Comparison of ENCODE assay signal across 7 cellular contexts in genomic region chr10:29379797-29380509, GRCh38.
DNase-seq lines count a peak whose midpoint lies in the region; ATAC-seq, FAIRE-seq and TF ChIP-seq lines count a peak whose summit lies in the region.
"Not testable (repeated sequence)": the region's sequence is repeated elsewhere in the genome, so short reads cannot be mapped to it uniquely, and the experiment has no call there.

No MANE protein-coding gene starts in this region.

- not testable (repeated sequence) for H3K56ac ChIP-seq in H1 (replicated peaks; ENCODE audit: insufficient read length, low read depth, low read length)

- not testable (repeated sequence) for H3K9me3 ChIP-seq in Loucy (ENCODE audit: insufficient read depth, low read depth, low read length); H1 (ENCODE audit: insufficient read depth in 2 of 2, low read depth in 1 of 2, low read length in 1 of 2)

- CTCF ChIA-PET in activated CD4-positive, alpha-beta T cell treated with anti-CD3 and anti-CD28 coated beads for 36 hours (lab: Charles Lee): interaction anchor here (2.4 to 3.1 kb wide), 2 partner anchors 10 to 69 kb away, joined by 8 to 10 read pairs; no protein-coding TSS in a partner anchor
- CTCF ChIA-PET in H1 (lab: Charles Lee; ENCODE audit: partially characterized antibody): interaction anchor here (2.1 to 6.3 kb wide), 3 partner anchors 8 to 14 kb away, joined by 12 to 52 read pairs (median 24); no protein-coding TSS in a partner anchor

- H4K5ac ChIP-seq in H1 (ENCODE audit: insufficient read length, low read depth, low read length): not testable (repeated sequence)

- H3K36me3 ChIP-seq in Loucy (ENCODE audit: insufficient read depth, low read length); H1 (ENCODE audit: control insufficient read depth in 2 of 4, insufficient read depth in 4 of 4, low read length in 3 of 4): not testable (repeated sequence)

- not testable (repeated sequence) for H3K27me3 Mint-ChIP-seq in activated CD4-positive, alpha-beta T cell treated with anti-CD3 and anti-CD28 coated beads for 36 hours; activated naive CD8-positive, alpha-beta T cell
- peaks cover 0 to 11% (median 2%) of the 10 kb centered on the region in 5 donors for H3K27me3 Mint-ChIP-seq in naive thymus-derived CD8-positive, alpha-beta T cell

- H3K23me2 ChIP-seq in H1 (ENCODE audit: low read depth, low read length): not testable (repeated sequence)

- H4K8ac ChIP-seq in H1 (ENCODE audit: extremely low read depth, insufficient read depth, low read length): not testable (repeated sequence)

- H4K20me1 ChIP-seq in Loucy (ENCODE audit: insufficient read depth, low read length, poor library complexity, severe bottlenecking); H1 (replicated peaks in 1 of 2; ENCODE audit: control insufficient read depth in 1 of 2, insufficient read depth in 2 of 2, low read length in 2 of 2): not testable (repeated sequence)

- intact Hi-C loops in activated CD4-positive, alpha-beta T cell treated with anti-CD3 and anti-CD28 coated beads for 36 hours (cut with DNase I, micrococcal nuclease): not testable (repeated sequence)

- not testable (repeated sequence) for H3K23ac ChIP-seq in H1 (ENCODE audit: insufficient read length)

- H3K79me2 ChIP-seq in Loucy (ENCODE audit: insufficient read depth, low read length); H1 (ENCODE audit: control insufficient read depth in 1 of 2, insufficient read depth in 2 of 2, low read length in 2 of 2): not testable (repeated sequence)

- H2AFZ ChIP-seq in Loucy (ENCODE audit: low read length) (peak overlapping the region; percentile 50; the same call in 1 of the 2 replicates), H1 (ENCODE audit: low read length) (peak overlapping the region; percentile 53; the same call in 1 of the 2 replicates)

- H3K4me1 ChIP-seq in Loucy (ENCODE audit: insufficient read depth, low read length, poor library complexity, severe bottlenecking); H1 (replicated peaks in 1 of 4; ENCODE audit: control insufficient read depth in 3 of 4, insufficient read depth in 4 of 4, low read length in 3 of 4): not testable (repeated sequence)

- not testable (repeated sequence) for H2BK120ac ChIP-seq in H1 (replicated peaks; ENCODE audit: low read depth, low read length)

- TF ChIP-seq POLR2A in H1 (IDR thresholded peaks at IDR 0.05; ENCODE audit: control extremely low read depth in 1 of 2, low read depth in 2 of 2, low read length in 2 of 2): not testable (repeated sequence)

- not testable (repeated sequence) for H3K79me1 ChIP-seq in H1 (ENCODE audit: low read depth, low read length)

- H3K9me3 Mint-ChIP-seq in activated CD4-positive, alpha-beta T cell treated with anti-CD3 and anti-CD28 coated beads for 36 hours (ENCODE audit: low read depth); activated naive CD8-positive, alpha-beta T cell (ENCODE audit: low read depth); naive thymus-derived CD8-positive, alpha-beta T cell; stimulated activated effector memory CD8-positive, alpha-beta T cell treated with anti-CD3 and anti-CD28 coated beads, Interleukin-12 subunit alpha, Interleukin-12 subunit beta, amount 100 ng/mL, for 72 hours: not testable (repeated sequence)

- POLR2A ChIA-PET in activated CD4-positive, alpha-beta T cell treated with anti-CD3 and anti-CD28 coated beads for 36 hours (lab: Charles Lee); naive thymus-derived CD8-positive, alpha-beta T cell (lab: Charles Lee): not testable (repeated sequence)
- POLR2A ChIA-PET in H1 (lab: Charles Lee; ENCODE audit: partially characterized antibody): interaction anchor here (1.9 kb wide), 1 partner anchor 13 kb away, joined by 4 read pairs; no protein-coding TSS in a partner anchor

- H2BK5ac ChIP-seq in H1 (ENCODE audit: low read depth, low read length): not testable (repeated sequence)

- peak overlapping the region; percentile 56 for H3K4me2 ChIP-seq in Loucy (ENCODE audit: low read depth, low read length, poor library complexity, severe bottlenecking)
- H3K4me2 ChIP-seq in H1 (ENCODE audit: insufficient read depth in 1 of 2, low read depth in 2 of 2, low read length in 2 of 2): not testable (repeated sequence)

- H2BK20ac ChIP-seq in H1 (ENCODE audit: low read length): not testable (repeated sequence)

- H2AK5ac ChIP-seq in H1 (ENCODE audit: low read depth, low read length): not testable (repeated sequence)

- H4K91ac ChIP-seq in H1 (replicated peaks; ENCODE audit: insufficient read length, low read length): not testable (repeated sequence)

- TF ChIP-seq EP300 in H1 (IDR thresholded peaks at IDR 0.05; ENCODE audit: borderline replicate concordance in 1 of 2, low read depth in 2 of 2, low read length in 2 of 2): not testable (repeated sequence)

- not testable (repeated sequence) for H3K9me2 ChIP-seq in Loucy (replicated peaks; ENCODE audit: low read depth, low read length)

- H3K36me3 Mint-ChIP-seq in activated CD4-positive, alpha-beta T cell treated with anti-CD3 and anti-CD28 coated beads for 36 hours (ENCODE audit: low read depth); activated naive CD8-positive, alpha-beta T cell; naive thymus-derived CD8-positive, alpha-beta T cell; stimulated activated effector memory CD8-positive, alpha-beta T cell treated with anti-CD3 and anti-CD28 coated beads, Interleukin-12 subunit alpha, Interleukin-12 subunit beta, amount 100 ng/mL, for 72 hours: not testable (repeated sequence)

- H3K27me3 ChIP-seq in Loucy (ENCODE audit: insufficient read depth, low read length, poor library complexity, severe bottlenecking); H1 (replicated peaks in 1 of 4; ENCODE audit: control insufficient read depth in 3 of 4, extremely low read depth in 1 of 4, insufficient read depth in 3 of 4, low read length in 3 of 4): not testable (repeated sequence)

- TF ChIP-seq RAD21 in H1 (IDR thresholded peaks at IDR 0.05 in 1 of 2, conservative IDR thresholded peaks at IDR 0.05 in 1 of 2; ENCODE audit: low read depth in 2 of 2, low read length in 2 of 2): not testable (repeated sequence)

- not testable (repeated sequence) for H3F3A ChIP-seq in Loucy (ENCODE audit: low read depth)

- not testable (repeated sequence) for FAIRE-seq in H1 (lab: Jason Lieb, UNC)

- H3K4me3 ChIP-seq in Loucy (ENCODE audit: low read length, poor library complexity, severe bottlenecking): peak overlapping the region; percentile 12
- H3K4me3 ChIP-seq in H1 (ENCODE audit: extremely low read depth in 1 of 4, insufficient read depth in 2 of 4, low read depth in 3 of 4, low read length in 4 of 4): not testable (repeated sequence)

- not testable (repeated sequence) for H3K4me1 Mint-ChIP-seq in activated CD4-positive, alpha-beta T cell treated with anti-CD3 and anti-CD28 coated beads for 36 hours; stimulated activated effector memory CD8-positive, alpha-beta T cell treated with anti-CD3 and anti-CD28 coated beads, Interleukin-12 subunit alpha, Interleukin-12 subunit beta, amount 100 ng/mL, for 72 hours
- H3K4me1 Mint-ChIP-seq in activated naive CD8-positive, alpha-beta T cell (ENCODE audit: low read depth): peaks cover 10% of the 10 kb centered on the region
- peaks cover 7 to 13% (median 12%) of the 10 kb centered on the region in 4 donors for H3K4me1 Mint-ChIP-seq in naive thymus-derived CD8-positive, alpha-beta T cell

- not testable (repeated sequence) for H3K14ac ChIP-seq in H1 (ENCODE audit: insufficient read length)

- not testable (repeated sequence) for H3K4me3 Mint-ChIP-seq in activated CD4-positive, alpha-beta T cell treated with anti-CD3 and anti-CD28 coated beads for 36 hours; stimulated activated effector memory CD8-positive, alpha-beta T cell treated with anti-CD3 and anti-CD28 coated beads, Interleukin-12 subunit alpha, Interleukin-12 subunit beta, amount 100 ng/mL, for 72 hours
- peak overlapping the region; percentile 39 for H3K4me3 Mint-ChIP-seq in activated naive CD8-positive, alpha-beta T cell
- peak overlapping the region in 9 of 10 donors; percentile 5 to 80 (median 49) for H3K4me3 Mint-ChIP-seq in naive thymus-derived CD8-positive, alpha-beta T cell

- not testable (repeated sequence) for H2BK15ac ChIP-seq in H1 (ENCODE audit: low read length)

- H3K4ac ChIP-seq in H1 (replicated peaks; ENCODE audit: insufficient read length, low read depth, low read length): not testable (repeated sequence)

- peak; percentile 23 for DNase-seq in activated CD4-positive, alpha-beta T cell treated with anti-CD3 and anti-CD28 coated beads for 36 hours
- not testable (repeated sequence) for DNase-seq in H1 (ENCODE audit: low read depth in 1 of 2, low spot score in 2 of 2); naive thymus-derived CD8-positive, alpha-beta T cell; stimulated activated effector memory CD8-positive, alpha-beta T cell treated with anti-CD3 and anti-CD28 coated beads, Interleukin-12 subunit alpha, Interleukin-12 subunit beta, amount 100 ng/mL, for 72 hours (ENCODE audit: low spot score in 2 of 2)

- peak; percentile 50 for ATAC-seq in GM18873 (IDR thresholded peaks at IDR 0.05; ENCODE audit: low FRiP score, unreplicated experiment)
- ATAC-seq in activated CD4-positive, alpha-beta T cell treated with anti-CD3 and anti-CD28 coated beads for 36 hours; naive thymus-derived CD8-positive, alpha-beta T cell: not testable (repeated sequence)
- peak; percentile 43 for ATAC-seq in stimulated activated effector memory CD8-positive, alpha-beta T cell treated with anti-CD3 and anti-CD28 coated beads, Interleukin-12 subunit alpha, Interleukin-12 subunit beta, amount 100 ng/mL, for 72 hours

- H2BK12ac ChIP-seq in H1 (ENCODE audit: low read depth, low read length): not testable (repeated sequence)

- not testable (repeated sequence) for H3K27ac ChIP-seq in H1 (ENCODE audit: low read depth, low read length)

- not testable (repeated sequence) for H3K27ac Mint-ChIP-seq in activated CD4-positive, alpha-beta T cell treated with anti-CD3 and anti-CD28 coated beads for 36 hours; activated naive CD8-positive, alpha-beta T cell; stimulated activated effector memory CD8-positive, alpha-beta T cell treated with anti-CD3 and anti-CD28 coated beads, Interleukin-12 subunit alpha, Interleukin-12 subunit beta, amount 100 ng/mL, for 72 hours
- peak overlapping the region in 7 of 10 donors; percentile 6 to 73 (median 52) for H3K27ac Mint-ChIP-seq in naive thymus-derived CD8-positive, alpha-beta T cell

- H3K9ac ChIP-seq in Loucy (ENCODE audit: low read depth, low read length, poor library complexity, severe bottlenecking); H1 (replicated peaks in 1 of 4; ENCODE audit: extremely low read depth in 1 of 4, low read depth in 3 of 4, low read length in 3 of 4): not testable (repeated sequence)

- TF ChIP-seq CTCF in Loucy (conservative IDR thresholded peaks at IDR 0.05; ENCODE audit: low read length); H1 (IDR thresholded peaks at IDR 0.05; ENCODE audit: control extremely low read depth in 1 of 3, insufficient read depth in 1 of 3, low read depth in 1 of 3, low read length in 3 of 3): not testable (repeated sequence)

- not testable (repeated sequence) for H3K18ac ChIP-seq in H1 (ENCODE audit: extremely low read depth, low read length)

- 80% methylated on average over 11 of the region's 12 CpGs; no CpG with 5 or more reads in 1 of the 2 experiments for WGBS in H1 (ENCODE audit: extremely low coverage in 1 of 2, insufficient coverage in 1 of 2, insufficient read length in 1 of 2, insufficient replicate concordance in 2 of 2, low coverage in 1 of 2, low lambda C conversion rate in 2 of 2, missing lambda C conversion rate in 1 of 2), 2 experiments
